9 cellular contexts compared by ENCODE assay signal in genomic region chr6:160667854-160668481, GRCh38. TPM values are rescaled to one million over a fixed set of nuclear protein-coding genes. Genes with fewer than 3 reads are reported as not detected.
DNase-seq lines count a peak whose midpoint lies in the region; ATAC-seq and TF ChIP-seq lines count a peak whose summit lies in the region.
"Had no signal": no experiment of that assay in that cellular context is flagged by ENCODE, and none has a peak within 500 bp of the region (broad histone marks: within the 10 kb centered on the region; RNA-seq: fewer than 3 reads in every experiment).

No MANE protein-coding gene starts in this region.

- H3K9ac ChIP-seq in OCI-LY3 (ENCODE audit: low read length), result no peak overlapping the region
- H3K9ac ChIP-seq in colonic mucosa (ENCODE audit: low read depth in 2 of 2, low read length in 2 of 2), result no peak overlapping the region

- H3K9me3 ChIP-seq in OCI-LY3 (ENCODE audit: insufficient read depth, low read length), result no peaks in the 10 kb centered on the region
- H3K9me3 ChIP-seq in colonic mucosa, result no peaks in the 10 kb centered on the region

- H3K4me1 ChIP-seq in OCI-LY3 (ENCODE audit: low read length) (no peaks in the 10 kb centered on the region), colonic mucosa (no peaks in the 10 kb centered on the region)

- H4K20me1 ChIP-seq in OCI-LY3 (ENCODE audit: insufficient read depth, low read length), result no peaks in the 10 kb centered on the region

- H3K27me3 ChIP-seq in OCI-LY3 (ENCODE audit: low read depth, low read length), result peaks cover 6% of the 10 kb centered on the region
- no peaks in the 10 kb centered on the region for H3K27me3 ChIP-seq in colonic mucosa

- no peak overlapping the region for H2AFZ ChIP-seq in OCI-LY3 (ENCODE audit: low read depth, low read length)

- ATAC-seq in GM18508 (IDR thresholded peaks at IDR 0.05; ENCODE audit: insufficient read depth, unreplicated experiment) (peak; percentile 63), HG03025 (IDR thresholded peaks at IDR 0.05; ENCODE audit: low FRiP score, unreplicated experiment) (peak; percentile 68), left cardiac atrium (no peak)

- peak; percentile 68 for TF ChIP-seq CTCF in OCI-LY3 (IDR thresholded peaks at IDR 0.05; ENCODE audit: low read depth, low read length)
- TF ChIP-seq CTCF in colonic mucosa (IDR thresholded peaks at IDR 0.05), result peak; percentile 18

- H3K27ac ChIP-seq in OCI-LY3 (ENCODE audit: low read length) (no peak overlapping the region), colonic mucosa (no peak overlapping the region)

- H3K4me3 ChIP-seq in OCI-LY3 (ENCODE audit: low read length) (no peak overlapping the region), colonic mucosa (no peak overlapping the region)

- DNase-seq in Ammon's horn (ENCODE audit: low spot score), result peak; percentile 10
- no peak for DNase-seq in colonic mucosa
- peak; percentile 17 to 21 for DNase-seq in stimulated activated CD4-positive, alpha-beta T cell treated with anti-CD3 and anti-CD28 coated beads, Interleukin-2, amount 100 ng/mL, for 48 hours
- DNase-seq in left cardiac atrium, result no peak
- DNase-seq in NCI-H1930 (lab: John Stamatoyannopoulos, UW), result no peak

- H3K36me3 ChIP-seq in OCI-LY3 (replicated peaks; ENCODE audit: low read depth, low read length), result no peaks in the 10 kb centered on the region
- H3K36me3 ChIP-seq in colonic mucosa, result no peaks in the 10 kb centered on the region

- intact Hi-C loops in colonic mucosa (cut with DNase I) (no loop called here), left cardiac atrium (cut with DNase I) (no loop called here)

- no peaks in the 10 kb centered on the region for H3K79me2 ChIP-seq in OCI-LY3 (ENCODE audit: low read length)

- H3K4me2 ChIP-seq in OCI-LY3 (ENCODE audit: low read length), result no peak overlapping the region

RNA-seq across cellular contexts. Expression of gene LPA, which starts 3.9 kb away (rescaled TPM):
- total RNA-seq in colonic mucosa, result under 1 TPM in 1 of 2 donors, not detected in 1; 0.15 TPM
- total RNA-seq in left cardiac atrium, result not detected
- total RNA-seq: dermis microvascular lymphatic vessel endothelial cell had no signal

RNA-seq across cellular contexts. Expression of gene PLG, which starts 34.1 kb away (rescaled TPM):
- total RNA-seq in colonic mucosa (1 to 10 TPM in 1 of 2 donors, under 1 TPM in 1; 0.16 to 1.3 TPM), left cardiac atrium (not detected)
- total RNA-seq: dermis microvascular lymphatic vessel endothelial cell had no signal

Comparison
In these comparisons a context has a peak if more than half of its experiments do, and no peak if none do; other contexts are left out.
1. DNase-seq: peak in Ammon's horn (single experiment) and stimulated activated CD4-positive, alpha-beta T cell treated with anti-CD3 and anti-CD28 coated beads, Interleukin-2, amount 100 ng/mL, for 48 hours (2 of 2); none in colonic mucosa (single experiment), left cardiac atrium (single experiment) and NCI-H1930 (0 of 2).
2. ATAC-seq: peak in GM18508 (single experiment) and HG03025 (single experiment); none in left cardiac atrium (0 of 2).